In genomic region chr6:17585766-17586502, GRCh38 we compare ENCODE assay signal across 9 cellular contexts. TPM values are rescaled to one million over a fixed set of nuclear protein-coding genes. Genes with fewer than 3 reads are reported as not detected.
DNase-seq lines count a peak whose midpoint lies in the region; ATAC-seq and TF ChIP-seq lines count a peak whose summit lies in the region.
"Had no signal": no experiment of that assay in that cellular context is flagged by ENCODE, and none has a peak within 500 bp of the region (broad histone marks: within the 10 kb centered on the region; RNA-seq: fewer than 3 reads in every experiment).

No MANE protein-coding gene starts in this region.

- ATAC-seq in lower lobe of right lung (peak; percentile 56 to 86), HG03460 (IDR thresholded peaks at IDR 0.05; ENCODE audit: unreplicated experiment) (no peak), HG02973 (IDR thresholded peaks at IDR 0.05; ENCODE audit: unreplicated experiment) (no peak)

- no peaks in the 10 kb centered on the region for H3K27me3 ChIP-seq in lower lobe of right lung (ENCODE audit: low read depth)

- H3K4me1 ChIP-seq in lower lobe of right lung = peaks cover 22% of the 10 kb centered on the region

- DNase-seq in DMS 273 (lab: John Stamatoyannopoulos, UW; ENCODE audit: unreplicated experiment) = peak; percentile 72
- DNase-seq in HT-29 (ENCODE audit: low spot score) = peak; percentile 76
- peak; percentile 36 for DNase-seq in SW480 (ENCODE audit: low spot score)
- DNase-seq in lower lobe of right lung = peak; percentile 63
- no peak for DNase-seq in SHP77 treated with DMSO at 0.1 percent for 48 hours (lab: John Stamatoyannopoulos, UW)
- no peak for DNase-seq in amniotic stem cell (lab: John Stamatoyannopoulos, UW)
- DNase-seq: stimulated activated naive CD4-positive, alpha-beta T cell treated with Interleukin-2 at 50 U/mL for 16 hours had no signal

- H3K4me3 ChIP-seq in lower lobe of right lung = no peak overlapping the region

- no peaks in the 10 kb centered on the region for H3K36me3 ChIP-seq in lower lobe of right lung

- no peak overlapping the region for H3K27ac ChIP-seq in lower lobe of right lung

- H3K9me3 ChIP-seq in lower lobe of right lung = no peaks in the 10 kb centered on the region

- peak; percentile 36 for TF ChIP-seq CTCF in lower lobe of right lung (IDR thresholded peaks at IDR 0.05)

- intact Hi-C loops in lower lobe of right lung (cut with DNase I) = loop anchor here (10.0 kb wide), 1 partner anchor 111 kb away; no protein-coding TSS in a partner anchor

RNA-seq across cellular contexts. Expression of gene FAM8A1, which starts 14.2 kb away (rescaled TPM):
- 9.4 and 9.9 TPM in 2 replicates for total RNA-seq in HT-29 (2014; rRNA removed; shearing (Covaris generic))
- 29.8 TPM for total RNA-seq in lower lobe of right lung

Comparison
In these comparisons a context has a peak if more than half of its experiments do, and no peak if none do; other contexts are left out.
1. DNase-seq: peak in DMS 273 (single experiment), HT-29 (single experiment), SW480 (single experiment) and lower lobe of right lung (single experiment); none in SHP77 treated with DMSO at 0.1 percent for 48 hours (single experiment) and amniotic stem cell (single experiment).
2. ATAC-seq: peak in lower lobe of right lung (2 of 2); none in HG03460 (single experiment) and HG02973 (single experiment).